ENCODE assay signal across 23 cellular contexts in the genomic region with DNA sequence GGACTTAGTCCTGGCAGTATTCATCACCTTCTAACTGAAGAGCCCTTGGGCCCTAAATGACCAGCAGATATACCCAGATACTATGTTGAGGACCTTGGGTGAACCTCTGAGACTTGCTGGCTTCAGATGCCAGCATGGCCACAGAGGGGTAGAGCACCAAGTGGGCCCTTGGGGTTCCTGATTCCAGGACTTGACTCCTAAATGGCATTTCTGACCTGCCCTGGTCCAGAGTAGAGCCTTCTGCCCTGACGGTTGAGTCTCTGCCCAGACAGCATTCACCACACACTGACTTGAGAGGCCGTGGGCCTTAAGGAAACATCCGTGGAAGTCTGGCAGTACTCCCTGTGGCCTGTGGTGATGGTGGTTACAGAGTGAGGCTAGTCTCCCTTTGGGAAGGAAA.
"Had no signal": no experiment of that assay in that cellular context is flagged by ENCODE, and none has a peak within 500 bp of the region (broad histone marks: within the 10 kb centered on the region; RNA-seq: fewer than 3 reads in every experiment).

No MANE protein-coding gene starts in this region.

- H3K27me3 ChIP-seq: foreskin keratinocyte, gastroesophageal sphincter, heart left ventricle, hepatocyte, left lung, neutrophil, right lobe of liver, stomach, testis, tibial artery, upper lobe of right lung, uterus had no signal

- H3K27ac Mint-ChIP-seq: effector memory CD8-positive, alpha-beta T cell; natural killer cell; progenitor cell of endocrine pancreas; stimulated activated effector memory CD8-positive, alpha-beta T cell treated with anti-CD3 and anti-CD28 coated beads, Interleukin-12 subunit alpha, Interleukin-12 subunit beta, amount 100 ng/mL, for 72 hours had no signal

- H3K27ac ChIP-seq: gastroesophageal sphincter, heart left ventricle, hepatocyte, left lung, neutrophil, parathyroid adenoma, right lobe of liver, stomach, testis, tibial artery, upper lobe of right lung, uterus had no signal

- FAIRE-seq: kidney had no signal

- H3K9me3 Mint-ChIP-seq: effector memory CD8-positive, alpha-beta T cell; natural killer cell; stimulated activated effector memory CD8-positive, alpha-beta T cell treated with anti-CD3 and anti-CD28 coated beads, Interleukin-12 subunit alpha, Interleukin-12 subunit beta, amount 100 ng/mL, for 72 hours had no signal

- H3K36me3 Mint-ChIP-seq: natural killer cell had no signal

- H3K36me3 ChIP-seq: gastroesophageal sphincter, heart left ventricle, left lung, neutrophil, right lobe of liver, stomach, tibial artery, upper lobe of right lung, uterus had no signal

- DNase-seq: cortex of kidney; effector memory CD8-positive, alpha-beta T cell; heart left ventricle; kidney; left lung; natural killer cell; right lobe of liver; stimulated activated CD4-positive, alpha-beta T cell treated with anti-CD3 and anti-CD28 coated beads, Interleukin-2, amount 100 ng/mL, for 24 hours; stimulated activated CD4-positive, alpha-beta T cell treated with anti-CD3 and anti-CD28 coated beads, Interleukin-4, amount 100 ng/mL, for 24 hours; stimulated activated naive CD4-positive, alpha-beta T cell treated with Interleukin-2 at 50 U/mL for 16 hours; stomach; testis; tibial artery; upper lobe of right lung; uterus had no signal

- ATAC-seq: effector memory CD8-positive, alpha-beta T cell; gastroesophageal sphincter; heart left ventricle; left lung; natural killer cell; right lobe of liver; stimulated activated effector memory CD8-positive, alpha-beta T cell treated with anti-CD3 and anti-CD28 coated beads, Interleukin-12 subunit alpha, Interleukin-12 subunit beta, amount 100 ng/mL, for 72 hours; upper lobe of right lung had no signal

- H3K9me3 ChIP-seq: gastroesophageal sphincter, heart left ventricle, left lung, neutrophil, right lobe of liver, stomach, testis, tibial artery, upper lobe of right lung, uterus had no signal

- H3K9ac ChIP-seq: parathyroid adenoma had no signal

- H3K4me3 ChIP-seq: gastroesophageal sphincter, heart left ventricle, hepatocyte, left lung, right lobe of liver, smooth muscle cell, stomach, testis, tibial artery, upper lobe of right lung, uterus had no signal

- H3K27me3 Mint-ChIP-seq: effector memory CD8-positive, alpha-beta T cell; progenitor cell of endocrine pancreas had no signal

- H3K4me3 Mint-ChIP-seq: effector memory CD8-positive, alpha-beta T cell; natural killer cell; stimulated activated effector memory CD8-positive, alpha-beta T cell treated with anti-CD3 and anti-CD28 coated beads, Interleukin-12 subunit alpha, Interleukin-12 subunit beta, amount 100 ng/mL, for 72 hours had no signal

- H3K4me2 ChIP-seq: hepatocyte, smooth muscle cell had no signal

- H2AFZ ChIP-seq: hepatocyte, parathyroid adenoma had no signal
